Comparison of ENCODE assay signal across 29 cellular contexts in the genomic region with DNA sequence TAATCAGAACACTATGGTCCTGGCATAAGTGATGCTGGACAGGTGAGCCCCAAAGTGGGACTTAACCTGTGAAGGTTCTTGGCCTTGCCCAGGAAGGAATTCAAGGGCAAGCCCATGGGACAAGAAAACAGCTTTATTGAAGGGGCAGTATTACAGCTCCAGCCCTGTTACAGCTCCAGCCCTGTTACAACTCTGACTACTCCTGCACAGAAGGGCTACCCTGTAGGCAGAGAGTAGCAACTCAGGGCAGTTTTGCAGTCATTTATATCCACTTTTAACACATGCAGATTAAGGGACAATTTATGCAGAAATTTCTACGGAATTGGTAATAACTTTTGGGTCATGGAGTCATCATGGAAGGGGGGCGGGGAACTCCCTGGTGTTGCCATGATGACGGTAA. TPM values are rescaled to one million over a fixed set of nuclear protein-coding genes. Genes with fewer than 3 reads are reported as not detected.
"Had no signal": no experiment of that assay in that cellular context is flagged by ENCODE, and none has a peak within 500 bp of the region (broad histone marks: within the 10 kb centered on the region; RNA-seq: fewer than 3 reads in every experiment).

No MANE protein-coding gene starts in this region.

- H3K27ac ChIP-seq: stomach, suprapubic skin, testis, thoracic aorta, thyroid gland, tibial artery, tibial nerve, upper lobe of left lung, upper lobe of right lung, uterus, vagina had no signal

- H3K4me1 ChIP-seq: suprapubic skin, testis, thyroid gland, tibial artery, tibial nerve, upper lobe of right lung, uterus, vagina had no signal

- H3K4me3 ChIP-seq: stomach, suprapubic skin, testis, thoracic aorta, thyroid gland, tibial artery, tibial nerve, transverse colon, upper lobe of left lung, upper lobe of right lung, uterus, vagina had no signal

- H3K27me3 ChIP-seq: stomach, testis, thyroid gland, tibial artery, tibial nerve, transverse colon, upper lobe of left lung, upper lobe of right lung, uterus, vagina had no signal

- ATAC-seq: stimulated activated effector memory CD8-positive, alpha-beta T cell treated with anti-CD3 and anti-CD28 coated beads, Interleukin-12 subunit alpha, Interleukin-12 subunit beta, amount 100 ng/mL, for 72 hours; stimulated activated memory B cell treated with anti-CD40 and anti-IgM and Interleukin-4, amounts not matched to agents 10 μg/mL and 1 μg/mL and 100 μg/mL, for 72 hours; stimulated activated naive B cell treated with anti-CD40 and anti-IgM and Interleukin-4, amounts not matched to agents 10 μg/mL and 1 μg/mL and 100 μg/mL, for 72 hours; stimulated activated naive CD8-positive, alpha-beta T cell treated with anti-CD3 and anti-CD28 coated beads, Interleukin-15, amount 100 ng/mL, for 72 hours; stimulated activated naive CD8-positive, alpha-beta T cell treated with anti-CD3 and anti-CD28 coated beads, Interleukin-15, Interleukin-2, amounts not matched to agents 100 U/mL and 50 U/mL, for 24 hours; upper lobe of right lung had no signal

- H3K9me3 ChIP-seq: stomach, suprapubic skin, testis, thoracic aorta, thyroid gland, tibial artery, tibial nerve, transverse colon, upper lobe of left lung, upper lobe of right lung, uterus, vagina had no signal

- H3K36me3 ChIP-seq: stomach, suprapubic skin, thoracic aorta, thyroid gland, tibial artery, tibial nerve, transverse colon, upper lobe of left lung, upper lobe of right lung, uterus, vagina had no signal

- DNase-seq: stimulated activated CD4-positive, alpha-beta T cell treated with anti-CD3 and anti-CD28 coated beads, Interleukin-2, amount 100 ng/mL, for 48 hours; stimulated activated CD4-positive, alpha-beta T cell treated with anti-CD3 and anti-CD28 coated beads, Interleukin-4, amount 100 ng/mL, for 1 hour; stimulated activated CD4-positive, alpha-beta T cell treated with anti-CD3 and anti-CD28 coated beads, Interleukin-4, amount 100 ng/mL, for 4 hours; stimulated activated CD8-positive, alpha-beta memory T cell treated with anti-CD3 and anti-CD28 coated beads, Interleukin-4, amount 100 ng/mL, for 48 hours; stimulated activated naive B cell treated with anti-CD40 and anti-IgM and Interleukin-4, amounts not matched to agents 10 μg/mL and 1 μg/mL and 100 μg/mL, for 72 hours; stimulated activated naive CD4-positive, alpha-beta T cell; stimulated activated naive CD4-positive, alpha-beta T cell treated with Interleukin-2 at 50 U/mL for 16 hours; stimulated activated naive CD8-positive, alpha-beta T cell treated with anti-CD3 and anti-CD28 coated beads, Interleukin-15, amount 100 ng/mL, for 72 hours; stimulated activated naive CD8-positive, alpha-beta T cell treated with anti-CD3 and anti-CD28 coated beads, Interleukin-15, Interleukin-2, amounts not matched to agents 100 U/mL and 50 U/mL, for 24 hours; stomach; substantia nigra; testis; thyroid gland; tibial artery; transverse colon; trophoblast cell; upper lobe of left lung; upper lobe of right lung; uterus had no signal

RNA-seq across cellular contexts. Expression of gene IL37, which starts 15.7 kb away (rescaled TPM):
- total RNA-seq: stomach, subcutaneous adipose tissue, temporal lobe, thoracic aorta, thyroid gland, tibial nerve, upper lobe of right lung, ureter, urinary bladder, uterus, vagina had no signal

RNA-seq across cellular contexts. Expression of gene IL36G, which starts 51.1 kb away (rescaled TPM):
- total RNA-seq: stomach, subcutaneous adipose tissue, temporal lobe, thoracic aorta, thyroid gland, tibial nerve, upper lobe of left lung, upper lobe of right lung, ureter, urinary bladder, uterus, vagina had no signal
